Comparison of ENCODE assay signal across 1 cellular context in the genomic region with DNA sequence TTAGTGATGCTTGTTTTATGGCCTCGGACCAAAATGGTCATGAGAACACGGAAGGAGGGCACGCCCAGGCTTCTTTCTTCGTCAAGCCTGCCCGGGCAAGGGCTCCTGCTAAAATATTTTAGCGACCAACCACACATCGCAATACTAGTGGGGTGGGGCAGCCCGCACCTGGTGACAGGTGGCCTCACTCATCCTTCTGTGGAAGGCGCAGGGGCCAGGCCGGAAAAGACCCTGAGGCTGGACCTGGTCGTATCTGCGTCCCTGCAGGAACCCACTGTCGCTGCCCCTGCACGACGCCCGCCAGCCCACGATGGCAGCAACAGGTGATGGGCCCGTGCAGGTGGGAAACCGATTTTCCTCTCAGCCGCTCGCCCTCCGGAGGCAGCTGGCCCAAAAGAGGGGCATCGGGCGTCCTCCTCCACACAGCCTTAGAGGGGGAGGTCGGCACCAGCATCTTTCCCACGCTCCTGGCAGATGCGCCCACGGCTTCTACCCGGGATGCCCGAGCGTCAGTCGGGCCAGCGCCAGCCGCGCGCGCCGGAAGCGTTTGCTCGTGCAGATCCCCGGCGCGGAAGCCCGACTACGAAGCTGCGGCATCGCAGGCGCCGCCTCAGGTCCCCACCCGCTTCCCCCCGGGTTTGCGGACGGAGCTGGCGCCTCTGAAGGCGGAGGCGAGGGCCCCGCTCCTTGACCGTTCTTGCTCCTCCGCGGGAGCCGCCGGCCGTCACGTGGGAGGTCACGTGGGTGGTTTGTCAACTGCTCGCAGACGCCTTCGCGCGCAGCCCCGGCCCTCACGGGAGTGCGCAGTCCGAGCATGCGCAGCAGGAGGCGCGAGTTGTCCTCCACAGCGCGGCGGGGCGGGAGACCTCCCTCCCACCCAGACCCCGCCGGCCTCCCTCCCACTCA.
TF ChIP-seq lines count a peak whose summit lies in the region.

No MANE protein-coding gene starts in this region.

TF ChIP-seq in HCT116, 20 proteins besides CTCF, POLR2A, EP300 and RAD21 (continued from another document):
- TF ChIP-seq POLR2AphosphoS5 (IDR thresholded peaks at IDR 0.05; ENCODE audit: low read depth, low read length) (peak; percentile 52), YY1 (IDR thresholded peaks at IDR 0.05; ENCODE audit: extremely low read depth, insufficient replicate concordance, low read depth, low read length) (no peak), EZH2 (IDR thresholded peaks at IDR 0.05) (no peak), ZNF274 (IDR thresholded peaks at IDR 0.05; ENCODE audit: low read depth, low read length) (no peak), SIN3A (IDR thresholded peaks at IDR 0.05; ENCODE audit: low read depth) (no peak), CBX3 (IDR thresholded peaks at IDR 0.05; ENCODE audit: low read depth) (no peak), ZFX (IDR thresholded peaks at IDR 0.05) (no peak), FOSL1 (IDR thresholded peaks at IDR 0.05; ENCODE audit: low read depth) (no peak), EZH2phosphoT487 (IDR thresholded peaks at IDR 0.05; ENCODE audit: borderline replicate concordance) (no peak)
- TF ChIP-seq, protein P1, sequence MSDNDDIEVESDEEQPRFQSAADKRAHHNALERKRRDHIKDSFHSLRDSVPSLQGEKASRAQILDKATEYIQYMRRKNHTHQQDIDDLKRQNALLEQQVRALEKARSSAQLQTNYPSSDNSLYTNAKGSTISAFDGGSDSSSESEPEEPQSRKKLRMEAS (IDR thresholded peaks at IDR 0.05) = peak; percentile 86
- TF ChIP-seq, protein P2, sequence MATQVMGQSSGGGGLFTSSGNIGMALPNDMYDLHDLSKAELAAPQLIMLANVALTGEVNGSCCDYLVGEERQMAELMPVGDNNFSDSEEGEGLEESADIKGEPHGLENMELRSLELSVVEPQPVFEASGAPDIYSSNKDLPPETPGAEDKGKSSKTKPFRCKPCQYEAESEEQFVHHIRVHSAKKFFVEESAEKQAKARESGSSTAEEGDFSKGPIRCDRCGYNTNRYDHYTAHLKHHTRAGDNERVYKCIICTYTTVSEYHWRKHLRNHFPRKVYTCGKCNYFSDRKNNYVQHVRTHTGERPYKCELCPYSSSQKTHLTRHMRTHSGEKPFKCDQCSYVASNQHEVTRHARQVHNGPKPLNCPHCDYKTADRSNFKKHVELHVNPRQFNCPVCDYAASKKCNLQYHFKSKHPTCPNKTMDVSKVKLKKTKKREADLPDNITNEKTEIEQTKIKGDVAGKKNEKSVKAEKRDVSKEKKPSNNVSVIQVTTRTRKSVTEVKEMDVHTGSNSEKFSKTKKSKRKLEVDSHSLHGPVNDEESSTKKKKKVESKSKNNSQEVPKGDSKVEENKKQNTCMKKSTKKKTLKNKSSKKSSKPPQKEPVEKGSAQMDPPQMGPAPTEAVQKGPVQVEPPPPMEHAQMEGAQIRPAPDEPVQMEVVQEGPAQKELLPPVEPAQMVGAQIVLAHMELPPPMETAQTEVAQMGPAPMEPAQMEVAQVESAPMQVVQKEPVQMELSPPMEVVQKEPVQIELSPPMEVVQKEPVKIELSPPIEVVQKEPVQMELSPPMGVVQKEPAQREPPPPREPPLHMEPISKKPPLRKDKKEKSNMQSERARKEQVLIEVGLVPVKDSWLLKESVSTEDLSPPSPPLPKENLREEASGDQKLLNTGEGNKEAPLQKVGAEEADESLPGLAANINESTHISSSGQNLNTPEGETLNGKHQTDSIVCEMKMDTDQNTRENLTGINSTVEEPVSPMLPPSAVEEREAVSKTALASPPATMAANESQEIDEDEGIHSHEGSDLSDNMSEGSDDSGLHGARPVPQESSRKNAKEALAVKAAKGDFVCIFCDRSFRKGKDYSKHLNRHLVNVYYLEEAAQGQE (IDR thresholded peaks at IDR 0.05; ENCODE audit: low read depth) = no peak
